9 cellular contexts compared by ENCODE assay signal in the genomic region with DNA sequence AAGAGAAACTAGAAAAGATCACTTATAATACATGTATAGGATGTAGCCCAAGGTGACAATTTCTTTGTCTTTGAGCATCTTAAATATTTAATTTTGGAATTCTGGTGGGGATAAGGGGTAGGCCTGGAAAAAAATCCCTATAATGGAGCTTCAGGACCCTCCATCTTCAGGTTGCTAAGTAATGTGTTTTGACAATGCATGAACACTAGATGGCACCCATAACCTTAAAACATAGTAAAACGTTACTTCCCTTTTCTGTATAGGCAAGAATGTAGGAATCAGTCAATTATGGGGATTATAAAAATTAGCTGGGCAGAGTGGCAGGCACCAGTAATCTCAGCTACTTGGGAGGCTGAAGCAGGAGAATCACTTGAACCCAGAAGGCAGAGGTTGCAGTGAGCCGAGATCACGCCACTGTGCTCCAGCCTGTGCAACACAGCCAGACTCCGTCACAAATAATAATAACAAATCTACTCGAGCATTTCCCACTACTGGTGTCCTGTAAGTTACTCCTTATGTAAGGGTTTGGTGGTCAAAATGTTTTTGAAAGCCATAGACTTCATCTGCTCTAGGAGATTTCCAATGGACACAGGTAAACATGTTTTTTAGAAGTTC.
DNase-seq lines count a peak whose midpoint lies in the region; ATAC-seq, FAIRE-seq and TF ChIP-seq lines count a peak whose summit lies in the region.
"Had no signal": no experiment of that assay in that cellular context is flagged by ENCODE, and none has a peak within 500 bp of the region (broad histone marks: within the 10 kb centered on the region; RNA-seq: fewer than 3 reads in every experiment).

No MANE protein-coding gene starts in this region.

- H3K4me1 ChIP-seq in OCI-LY1 (ENCODE audit: insufficient read depth, low read length, severe bottlenecking): peaks cover 3% of the 10 kb centered on the region
- no peaks in the 10 kb centered on the region for H3K4me1 ChIP-seq in endodermal cell (ENCODE audit: control insufficient read depth, insufficient read depth, low read length)
- peaks cover 21% of the 10 kb centered on the region for H3K4me1 ChIP-seq in osteoblast (ENCODE audit: insufficient read depth, low read length)

- H3K9ac ChIP-seq in OCI-LY1 (ENCODE audit: low read length): no peak overlapping the region; the same call in 1 of the 2 replicates
- no peak overlapping the region for H3K9ac ChIP-seq in endodermal cell (ENCODE audit: extremely low read depth, low read length, poor library complexity, severe bottlenecking)

- H3K9me3 ChIP-seq in OCI-LY1 (ENCODE audit: low read length): no peaks in the 10 kb centered on the region
- H3K9me3 ChIP-seq in endodermal cell (ENCODE audit: control insufficient read depth, low read length): no peaks in the 10 kb centered on the region
- no peaks in the 10 kb centered on the region for H3K9me3 ChIP-seq in osteoblast (ENCODE audit: low read depth, low read length)

- H3F3A ChIP-seq in OCI-LY1 (ENCODE audit: insufficient read depth, low read length): no peaks in the 10 kb centered on the region

- ATAC-seq in GM19395 (IDR thresholded peaks at IDR 0.05; ENCODE audit: unreplicated experiment): peak; percentile 73
- peak; percentile 78 for ATAC-seq in HG03460 (IDR thresholded peaks at IDR 0.05; ENCODE audit: unreplicated experiment)

- no peaks in the 10 kb centered on the region for H3K9me3 Mint-ChIP-seq in endodermal cell
- H3K9me3 Mint-ChIP-seq: T-helper 1 cell treated with Interleukin-12 subunit alpha and Interleukin-12 subunit beta and Interleukin-4 antibody, amounts not matched to agents 30 μg/mL and 1 μg/mL, for 36 hours had no signal

- peaks cover 3% of the 10 kb centered on the region for H3K27me3 Mint-ChIP-seq in endodermal cell (ENCODE audit: insufficient read depth)

- FAIRE-seq in D721Med (lab: Jason Lieb, UNC): peak; percentile 96

- H3K4me3 ChIP-seq in OCI-LY1 (ENCODE audit: low read depth, low read length, poor library complexity, severe bottlenecking): peak overlapping the region; percentile 27
- H3K4me3 ChIP-seq in endodermal cell (ENCODE audit: low read length): no peak overlapping the region
- peak overlapping the region; percentile 65 for H3K4me3 ChIP-seq in osteoblast (ENCODE audit: insufficient read depth, low read length)

- DNase-seq in D721Med (ENCODE audit: insufficient read length, low spot score) (peak; percentile 17), endodermal cell (no peak), osteoblast (ENCODE audit: insufficient read length, low spot score, missing footprints) (peak; percentile 1), OCI-M2 (lab: John Stamatoyannopoulos, UW; ENCODE audit: unreplicated experiment) (no peak)
- DNase-seq in stimulated activated CD4-positive, alpha-beta T cell treated with anti-CD3 and anti-CD28 coated beads, Interleukin-4, amount 100 ng/mL, for 24 hours: no peak

- H3K27ac ChIP-seq in OCI-LY1 (ENCODE audit: low read depth, low read length, poor library complexity, severe bottlenecking) (no peak overlapping the region), endodermal cell (ENCODE audit: low read depth, low read length) (no peak overlapping the region), osteoblast (ENCODE audit: low read depth, low read length) (peak overlapping the region; percentile 36)

- H3K36me3 ChIP-seq in OCI-LY1 (ENCODE audit: insufficient read depth, low read length): no peaks in the 10 kb centered on the region
- H3K36me3 ChIP-seq in endodermal cell (ENCODE audit: control insufficient read depth, insufficient read depth, low read length): no peaks in the 10 kb centered on the region
- no peaks in the 10 kb centered on the region for H3K36me3 ChIP-seq in osteoblast (ENCODE audit: insufficient read depth, low read length)

- peak; percentile 74 for TF ChIP-seq CTCF in D721Med (IDR thresholded peaks at IDR 0.05; ENCODE audit: insufficient read depth, missing control alignments)
- TF ChIP-seq CTCF in OCI-LY1 (IDR thresholded peaks at IDR 0.05; ENCODE audit: low read length): peak; percentile 68
- TF ChIP-seq CTCF in endodermal cell (conservative IDR thresholded peaks at IDR 0.05): peak; percentile 79
- peak; percentile 67 for TF ChIP-seq CTCF in osteoblast (IDR thresholded peaks at IDR 0.05; ENCODE audit: extremely low read depth, low read depth, low read length)

- H2AFZ ChIP-seq in OCI-LY1 (ENCODE audit: low read length): peak overlapping the region; percentile 10; the same call in 1 of the 2 replicates
- H2AFZ ChIP-seq in osteoblast (ENCODE audit: low read length): peak overlapping the region; percentile 94

- H3K27ac Mint-ChIP-seq in endodermal cell: no peak overlapping the region
- H3K27ac Mint-ChIP-seq: T-helper 1 cell treated with Interleukin-12 subunit alpha and Interleukin-12 subunit beta and Interleukin-4 antibody, amounts not matched to agents 30 μg/mL and 1 μg/mL, for 36 hours had no signal

- no peaks in the 10 kb centered on the region for H3K79me2 ChIP-seq in OCI-LY1 (ENCODE audit: insufficient read depth, low read length)
- no peaks in the 10 kb centered on the region for H3K79me2 ChIP-seq in osteoblast (ENCODE audit: insufficient read depth, low read length)

- H3K4me2 ChIP-seq in OCI-LY1 (ENCODE audit: low read length) (peak overlapping the region; percentile 48), osteoblast (ENCODE audit: insufficient read depth, low read length) (peak overlapping the region; percentile 83)

- no peaks in the 10 kb centered on the region for H3K9me2 ChIP-seq in OCI-LY1 (ENCODE audit: low read depth, low read length)

- H3K4me1 Mint-ChIP-seq in endodermal cell: no peaks in the 10 kb centered on the region

- no peaks in the 10 kb centered on the region for H4K20me1 ChIP-seq in OCI-LY1 (ENCODE audit: insufficient read depth, low read length)
- no peaks in the 10 kb centered on the region for H4K20me1 ChIP-seq in osteoblast (ENCODE audit: insufficient read depth, low read length)

- no peaks in the 10 kb centered on the region for H3K27me3 ChIP-seq in OCI-LY1 (ENCODE audit: insufficient read depth, low read length)
- H3K27me3 ChIP-seq in endodermal cell (ENCODE audit: control insufficient read depth, insufficient read depth, low read length, poor library complexity, severe bottlenecking): peaks cover 6% of the 10 kb centered on the region
- no peaks in the 10 kb centered on the region for H3K27me3 ChIP-seq in osteoblast (ENCODE audit: insufficient read depth, low read length)

- H3K4me3 Mint-ChIP-seq in endodermal cell: no peak overlapping the region
- H3K4me3 Mint-ChIP-seq: T-helper 1 cell treated with Interleukin-12 subunit alpha and Interleukin-12 subunit beta and Interleukin-4 antibody, amounts not matched to agents 30 μg/mL and 1 μg/mL, for 36 hours had no signal

- no peaks in the 10 kb centered on the region for H3K36me3 Mint-ChIP-seq in endodermal cell (ENCODE audit: low read depth)

- 74% methylated on average over 5 of the region's 5 CpGs; no CpG with 5 or more reads in 1 of the 2 experiments for WGBS in endodermal cell (ENCODE audit: insufficient coverage in 1 of 2, insufficient read length in 1 of 2), 2 experiments

Comparison
In these comparisons a context has a peak if more than half of its experiments do, and no peak if none do; other contexts are left out.
1. DNase-seq: peak in D721Med (single experiment) and osteoblast (single experiment); none in endodermal cell (single experiment), OCI-M2 (single experiment) and stimulated activated CD4-positive, alpha-beta T cell treated with anti-CD3 and anti-CD28 coated beads, Interleukin-4, amount 100 ng/mL, for 24 hours (single experiment).
2. Peak in every context shown above with its lines, with median percentiles within 50 percentile points of each other: CTCF ChIP-seq.